ENCODE assay signal across 16 cellular contexts in the genomic region with DNA sequence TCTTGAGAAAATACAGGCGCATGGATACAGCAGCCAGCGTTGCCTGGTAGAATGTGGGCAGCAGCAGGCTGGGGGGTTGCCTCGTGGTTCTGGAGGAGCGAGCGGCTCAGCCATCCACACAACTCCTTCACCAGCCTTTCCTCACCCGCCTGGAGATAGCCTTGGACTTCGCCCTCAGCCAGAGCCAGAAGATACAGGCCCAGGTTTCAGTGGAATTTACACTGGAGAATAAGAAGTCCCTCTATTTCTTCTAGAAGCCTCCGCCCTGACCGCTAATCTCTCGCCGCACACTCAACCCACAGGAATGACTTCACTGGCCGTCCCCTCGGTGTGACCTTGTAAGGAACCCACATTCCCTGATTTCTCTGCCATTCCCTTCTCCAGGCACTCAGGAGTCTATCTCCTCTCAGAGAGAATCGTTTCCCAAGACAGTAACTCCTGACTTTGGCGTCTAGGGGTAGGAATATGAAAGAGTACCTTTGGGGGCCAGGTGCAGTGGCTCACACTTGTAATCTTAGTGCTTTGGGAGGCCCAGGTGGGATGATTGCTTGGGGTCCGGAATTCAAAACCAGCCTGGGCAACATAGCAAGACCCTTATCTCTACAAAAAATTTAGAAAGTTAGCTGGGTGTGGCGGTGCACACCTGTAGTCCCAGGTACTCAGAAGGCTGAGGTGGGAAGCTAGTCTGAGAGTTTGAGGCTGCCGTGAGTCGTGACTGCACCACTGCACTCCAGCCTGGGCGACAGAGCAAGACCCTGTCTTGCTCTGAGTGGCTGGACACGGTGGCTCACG. TPM values are rescaled to one million over a fixed set of nuclear protein-coding genes. Genes with fewer than 3 reads are reported as not detected.
A peak's percentile ranks its signal among the peaks of the same experiment; 100 is the strongest.
DNase-seq lines count a peak whose midpoint lies in the region; ATAC-seq lines count a peak whose summit lies in the region.
"Had no signal": no experiment of that assay in that cellular context is flagged by ENCODE, and none has a peak within 500 bp of the region (broad histone marks: within the 10 kb centered on the region; RNA-seq: fewer than 3 reads in every experiment).

No MANE protein-coding gene starts in this region.

- intact Hi-C loops in activated naive CD4-positive, alpha-beta T cell treated with anti-CD3 and anti-CD28 coated beads for 36 hours (cut with micrococcal nuclease): loop anchor here (5.0 kb wide), 1 partner anchor 453 kb away; no protein-coding TSS in a partner anchor
- intact Hi-C loops in posterior vena cava (cut with DNase I): no loop called here

- no peak for DNase-seq in activated naive CD4-positive, alpha-beta T cell treated with anti-CD3 and anti-CD28 coated beads for 36 hours
- DNase-seq in left lobe of liver (ENCODE audit: low spot score): no peak
- DNase-seq in trophoblast cell: peak; percentile 87 to 93
- no peak for DNase-seq in amygdala (lab: John Stamatoyannopoulos, UW)
- no peak for DNase-seq in posterior vena cava (ENCODE audit: low spot score)
- no peak for DNase-seq in NCI-H526 treated with DMSO at 0.1 percent for 48 hours (lab: John Stamatoyannopoulos, UW)
- no peak for DNase-seq in SJCRH30
- DNase-seq: CD4-positive, alpha-beta memory T cell; DMS79 treated with DMSO at 0.1 percent for 48 hours; NCI-H1092; NCI-H2081 treated with DMSO at 0.1 percent for 48 hours; NCI-H510A had no signal

- H3K36me3 ChIP-seq in trophoblast cell (ENCODE audit: control insufficient read depth in 1 of 2, insufficient read depth in 2 of 2, low read length in 2 of 2): no peaks in the 10 kb centered on the region
- H3K36me3 ChIP-seq in SJCRH30: no peaks in the 10 kb centered on the region

- peaks cover 23% of the 10 kb centered on the region for H3K79me1 ChIP-seq in trophoblast cell (ENCODE audit: low read length)

- H3K4me2 ChIP-seq in trophoblast cell (ENCODE audit: low read length): no peak overlapping the region
- H3K4me2 ChIP-seq: GM23338 had no signal

- peaks cover 2% of the 10 kb centered on the region for H3K79me2 ChIP-seq in trophoblast cell (ENCODE audit: control insufficient read depth, insufficient read depth, low read length, poor library complexity)

- no peaks in the 10 kb centered on the region for H3K9me3 Mint-ChIP-seq in activated naive CD4-positive, alpha-beta T cell treated with anti-CD3 and anti-CD28 coated beads, Interleukin-2, amount 50 U/mL, for 24 hours
- H3K9me3 Mint-ChIP-seq in activated naive CD4-positive, alpha-beta T cell treated with anti-CD3 and anti-CD28 coated beads for 36 hours: no peaks in the 10 kb centered on the region
- H3K9me3 Mint-ChIP-seq: CD4-positive, alpha-beta memory T cell; GM23338 had no signal

- peak overlapping the region; percentile 18 for H2BK120ac ChIP-seq in trophoblast cell (ENCODE audit: insufficient read depth, low read length, poor library complexity)

- H3K9ac ChIP-seq in trophoblast cell (ENCODE audit: low read length): no peak overlapping the region

- H3K27me3 ChIP-seq in trophoblast cell (ENCODE audit: insufficient read depth, low read length): no peaks in the 10 kb centered on the region
- no peaks in the 10 kb centered on the region for H3K27me3 ChIP-seq in SJCRH30

- no peak overlapping the region for H3K18ac ChIP-seq in trophoblast cell (ENCODE audit: low read length)

- H4K91ac ChIP-seq in trophoblast cell (ENCODE audit: low read depth, low read length): peak overlapping the region; percentile 44

- H3K36me3 Mint-ChIP-seq in activated naive CD4-positive, alpha-beta T cell treated with anti-CD3 and anti-CD28 coated beads, Interleukin-2, amount 50 U/mL, for 24 hours: no peaks in the 10 kb centered on the region
- no peaks in the 10 kb centered on the region for H3K36me3 Mint-ChIP-seq in activated naive CD4-positive, alpha-beta T cell treated with anti-CD3 and anti-CD28 coated beads for 36 hours (ENCODE audit: low read depth)
- H3K36me3 Mint-ChIP-seq: CD4-positive, alpha-beta memory T cell had no signal

- H3K23ac ChIP-seq in trophoblast cell (ENCODE audit: low read length): no peak overlapping the region

- peak overlapping the region; percentile 33 for H4K8ac ChIP-seq in trophoblast cell (ENCODE audit: low read depth, low read length)

- H4K12ac ChIP-seq in trophoblast cell (ENCODE audit: low read depth, low read length): no peak overlapping the region

- peak overlapping the region; percentile 18 for H2AFZ ChIP-seq in trophoblast cell (ENCODE audit: insufficient read depth, low read length, poor library complexity)
- H2AFZ ChIP-seq: GM23338 had no signal

- H3K27me3 Mint-ChIP-seq in activated naive CD4-positive, alpha-beta T cell treated with anti-CD3 and anti-CD28 coated beads, Interleukin-2, amount 50 U/mL, for 24 hours: no peaks in the 10 kb centered on the region
- peaks cover 1% of the 10 kb centered on the region for H3K27me3 Mint-ChIP-seq in activated naive CD4-positive, alpha-beta T cell treated with anti-CD3 and anti-CD28 coated beads for 36 hours (ENCODE audit: low read depth)

- peak overlapping the region; percentile 68 for H3K27ac Mint-ChIP-seq in activated naive CD4-positive, alpha-beta T cell treated with anti-CD3 and anti-CD28 coated beads, Interleukin-2, amount 50 U/mL, for 24 hours
- H3K27ac Mint-ChIP-seq in activated naive CD4-positive, alpha-beta T cell treated with anti-CD3 and anti-CD28 coated beads for 36 hours: no peak overlapping the region
- H3K27ac Mint-ChIP-seq: CD4-positive, alpha-beta memory T cell; GM23338 had no signal

- H3K4me1 ChIP-seq in trophoblast cell (ENCODE audit: control insufficient read depth in 1 of 2, insufficient read depth in 2 of 2, low read length in 2 of 2) (peaks cover 27 to 31% of the 10 kb centered on the region in 2 experiments), SJCRH30 (no peaks in the 10 kb centered on the region)

- H2BK5ac ChIP-seq in trophoblast cell (ENCODE audit: low read depth, low read length, poor library complexity): peak overlapping the region; percentile 43

- peaks cover 31% of the 10 kb centered on the region for H3K4me1 Mint-ChIP-seq in activated naive CD4-positive, alpha-beta T cell treated with anti-CD3 and anti-CD28 coated beads, Interleukin-2, amount 50 U/mL, for 24 hours
- peaks cover 6% of the 10 kb centered on the region for H3K4me1 Mint-ChIP-seq in activated naive CD4-positive, alpha-beta T cell treated with anti-CD3 and anti-CD28 coated beads for 36 hours (ENCODE audit: low read depth)

- H3K27ac ChIP-seq in trophoblast cell (ENCODE audit: low read depth, low read length): no peak overlapping the region
- no peak overlapping the region for H3K27ac ChIP-seq in SJCRH30
- H3K27ac ChIP-seq: 22Rv1 had no signal

- H3K9me3 ChIP-seq in trophoblast cell (ENCODE audit: insufficient read depth, low read depth, low read length): no peaks in the 10 kb centered on the region
- no peaks in the 10 kb centered on the region for H3K9me3 ChIP-seq in SJCRH30 (replicated peaks)

- peak; percentile 38 for ATAC-seq in left lobe of liver
- ATAC-seq: GM12878, GM23338 had no signal

- WGBS in trophoblast cell (ENCODE audit: extremely low coverage, insufficient coverage, insufficient read length): no CpG with 5 or more reads among the region's 22 CpGs

- peak overlapping the region; percentile 51 for H3K14ac ChIP-seq in trophoblast cell (ENCODE audit: low read length)

- peak overlapping the region; percentile 85 for H2BK12ac ChIP-seq in trophoblast cell (ENCODE audit: low read length)

- no peak overlapping the region for H3K4ac ChIP-seq in trophoblast cell (ENCODE audit: low read depth, low read length)

- no peak overlapping the region for H3K4me3 Mint-ChIP-seq in activated naive CD4-positive, alpha-beta T cell treated with anti-CD3 and anti-CD28 coated beads, Interleukin-2, amount 50 U/mL, for 24 hours
- no peak overlapping the region for H3K4me3 Mint-ChIP-seq in activated naive CD4-positive, alpha-beta T cell treated with anti-CD3 and anti-CD28 coated beads for 36 hours
- H3K4me3 Mint-ChIP-seq: CD4-positive, alpha-beta memory T cell; GM23338 had no signal

- H3K4me3 ChIP-seq in trophoblast cell (ENCODE audit: low read depth, low read length) (no peak overlapping the region), SJCRH30 (no peak overlapping the region)
- H3K4me3 ChIP-seq: GM12878, GM23338 had no signal

- H2AK5ac ChIP-seq in trophoblast cell (ENCODE audit: low read length): peak overlapping the region; percentile 50

- CTCF ChIA-PET in activated naive CD4-positive, alpha-beta T cell treated with anti-CD3 and anti-CD28 coated beads for 36 hours (lab: Charles Lee): interaction anchor here (0.5 to 1.2 kb wide), 2 partner anchors 19 to 68 kb away, joined by 3 read pairs; no protein-coding TSS in a partner anchor

RNA-seq across cellular contexts. Expression of a gene that starts 52.0 kb away (rescaled TPM):
- 1 to 10 TPM; 1.3 to 1.5 TPM for total RNA-seq in activated naive CD4-positive, alpha-beta T cell treated with anti-CD3 and anti-CD28 coated beads for 36 hours
- total RNA-seq in left lobe of liver (137 TPM), posterior vena cava (1 to 10 TPM; 7.7 to 8.1 TPM)
- polyA plus RNA-seq in trophoblast cell (2013): 2.5 and 2.8 TPM in 2 replicates
- total RNA-seq in SJCRH30 (2014; rRNA removed; shearing (Covaris generic)): not detected in 2 replicates

Comparison
In these comparisons a context has a peak if more than half of its experiments do, and no peak if none do; other contexts are left out.
1. DNase-seq: peak in trophoblast cell (2 of 2); none in activated naive CD4-positive, alpha-beta T cell treated with anti-CD3 and anti-CD28 coated beads for 36 hours (single experiment), left lobe of liver (single experiment), amygdala (0 of 56), posterior vena cava (single experiment), NCI-H526 treated with DMSO at 0.1 percent for 48 hours (single experiment) and SJCRH30 (0 of 2).
2. RNA of a gene that starts 52.0 kb away (total RNA-seq): 137 TPM in left lobe of liver (single experiment); 7.7 to 8.1 TPM in posterior vena cava, 1.3 to 1.5 TPM in activated naive CD4-positive, alpha-beta T cell treated with anti-CD3 and anti-CD28 coated beads for 36 hours and not detected in SJCRH30; every median in the first group is over 10 times any median in the second.